19 cellular contexts compared by ENCODE assay signal in the genomic region with DNA sequence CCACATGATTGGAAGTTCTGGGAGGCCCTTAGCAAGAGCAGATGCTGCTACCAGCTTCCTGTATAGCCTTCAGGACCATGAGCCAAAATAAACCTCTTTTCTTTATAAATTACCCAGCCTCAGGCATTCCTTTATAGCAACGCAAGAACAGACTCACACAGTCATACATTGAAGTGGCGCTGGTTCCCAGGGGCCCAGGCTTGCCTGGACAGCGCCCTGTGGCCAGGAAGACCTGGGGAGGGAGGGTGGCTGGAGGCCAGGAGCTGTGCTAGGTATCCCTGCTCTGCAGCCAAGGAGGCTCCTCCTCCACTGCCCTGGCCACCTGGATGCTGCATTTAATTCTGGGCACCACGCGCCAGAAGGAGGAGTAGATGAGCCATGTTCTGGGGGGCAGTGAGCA.
A peak's percentile ranks its signal among the peaks of the same experiment; 100 is the strongest.
DNase-seq lines count a peak whose midpoint lies in the region; ATAC-seq and TF ChIP-seq lines count a peak whose summit lies in the region.
"Had no signal": no experiment of that assay in that cellular context is flagged by ENCODE, and none has a peak within 500 bp of the region (broad histone marks: within the 10 kb centered on the region; RNA-seq: fewer than 3 reads in every experiment).

No MANE protein-coding gene starts in this region.

- no peaks in the 10 kb centered on the region for H3K27me3 ChIP-seq in Panc1 (ENCODE audit: control insufficient read depth, insufficient read depth, low read length)
- H3K27me3 ChIP-seq: gastroesophageal sphincter, neutrophil had no signal

- H3K4me1 ChIP-seq in Panc1 (ENCODE audit: control insufficient read depth, insufficient read depth, low read length) = no peaks in the 10 kb centered on the region

- CTCF ChIA-PET in Panc1 (lab: Charles Lee) = interaction anchor here (0.7 kb wide), 1 partner anchor 293 kb away, joined by 3 read pairs; no protein-coding TSS in a partner anchor

- in situ Hi-C loops in Panc1 (cut with HindIII; ENCODE audit: low pct_unique_long_range_greater_than_20kb, low sequenced_read_pairs) = no loop called here

- no peaks in the 10 kb centered on the region for H3K9me3 ChIP-seq in Panc1 (ENCODE audit: control insufficient read depth, insufficient read depth, low read depth, low read length)
- H3K9me3 ChIP-seq: gastroesophageal sphincter, neutrophil, psoas muscle, thoracic aorta had no signal

- no peak for TF ChIP-seq CTCF in Panc1 (IDR thresholded peaks at IDR 0.05)

- POLR2A ChIA-PET in Panc1 (lab: Charles Lee) = interaction anchor here (0.5 to 0.7 kb wide), 3 partner anchors 120 to 449 kb away, joined by 4 to 8 read pairs (median 6); no protein-coding TSS in a partner anchor

- H3K36me3 ChIP-seq in Panc1 (ENCODE audit: control insufficient read depth, insufficient read depth, low read length) = no peaks in the 10 kb centered on the region
- H3K36me3 ChIP-seq: gastroesophageal sphincter, neutrophil, thoracic aorta had no signal

- no TSS peak for BruUV-seq in Panc1 (replicated peaks; lab: Mats Ljungman, UMichigan)

- no peak overlapping the region for H3K27ac ChIP-seq in Panc1 (ENCODE audit: low read length)
- H3K27ac ChIP-seq: gastroesophageal sphincter, neutrophil, psoas muscle, thoracic aorta had no signal

- no peak overlapping the region for H3K4me3 ChIP-seq in Panc1 (ENCODE audit: low read depth in 2 of 2, low read length in 2 of 2)
- H3K4me3 ChIP-seq: gastroesophageal sphincter, lung, psoas muscle, thoracic aorta had no signal

- intact Hi-C loops in Panc1 (cut with micrococcal nuclease; ENCODE audit: unreplicated experiment) = loop anchor here (10.0 kb wide), 1 partner anchor 87 kb away; no protein-coding TSS in a partner anchor
- intact Hi-C loops in posterior vena cava (cut with DNase I) = loop anchor here (5.0 to 10.0 kb wide), 3 partner anchors 73 to 455 kb away; no protein-coding TSS in a partner anchor

- peak; percentile 36 for DNase-seq in HT1080 (ENCODE audit: low read depth)
- DNase-seq in Panc1 (ENCODE audit: low read depth, low spot score) = no peak
- peak; percentile 75 for DNase-seq in cerebellar cortex (ENCODE audit: low spot score)
- peak; percentile 61 for DNase-seq in posterior vena cava (ENCODE audit: low spot score)
- DNase-seq in SKM-1 treated with dmso at 0.1 percent for 144 hours (lab: John Stamatoyannopoulos, UW; ENCODE audit: unreplicated experiment) = no peak
- DNase-seq in medulla oblongata (ENCODE audit: extremely low spot score) = no peak
- DNase-seq: activated CD4-positive, alpha-beta T cell treated with anti-CD3 and anti-CD28 coated beads for 36 hours; activated naive CD4-positive, alpha-beta T cell treated with Interleukin-2 at 50 U/mL for 16 hours; activated T-cell treated with anti-CD3 and anti-CD28 coated beads, Interleukin-2, amount 50 U/mL, for 48 hours; DMS79; NCI-H1436; NCI-H526; psoas muscle had no signal

- 0 out of 2 replicates have a peak, but pooled peaks have one; percentile 10 for ATAC-seq in Panc1
- ATAC-seq in HG03139 (IDR thresholded peaks at IDR 0.05; ENCODE audit: unreplicated experiment) = no peak
- ATAC-seq: activated CD4-positive, alpha-beta T cell treated with anti-CD3 and anti-CD28 coated beads for 36 hours; gastroesophageal sphincter; psoas muscle; Right ventricle myocardium inferior had no signal

Comparison
In these comparisons a context has a peak if more than half of its experiments do, and no peak if none do; other contexts are left out.
1. DNase-seq: peak in HT1080 (single experiment), cerebellar cortex (single experiment) and posterior vena cava (single experiment); none in Panc1 (single experiment), SKM-1 treated with dmso at 0.1 percent for 144 hours (single experiment) and medulla oblongata (single experiment).